12 cellular contexts compared by ENCODE assay signal in the genomic region with DNA sequence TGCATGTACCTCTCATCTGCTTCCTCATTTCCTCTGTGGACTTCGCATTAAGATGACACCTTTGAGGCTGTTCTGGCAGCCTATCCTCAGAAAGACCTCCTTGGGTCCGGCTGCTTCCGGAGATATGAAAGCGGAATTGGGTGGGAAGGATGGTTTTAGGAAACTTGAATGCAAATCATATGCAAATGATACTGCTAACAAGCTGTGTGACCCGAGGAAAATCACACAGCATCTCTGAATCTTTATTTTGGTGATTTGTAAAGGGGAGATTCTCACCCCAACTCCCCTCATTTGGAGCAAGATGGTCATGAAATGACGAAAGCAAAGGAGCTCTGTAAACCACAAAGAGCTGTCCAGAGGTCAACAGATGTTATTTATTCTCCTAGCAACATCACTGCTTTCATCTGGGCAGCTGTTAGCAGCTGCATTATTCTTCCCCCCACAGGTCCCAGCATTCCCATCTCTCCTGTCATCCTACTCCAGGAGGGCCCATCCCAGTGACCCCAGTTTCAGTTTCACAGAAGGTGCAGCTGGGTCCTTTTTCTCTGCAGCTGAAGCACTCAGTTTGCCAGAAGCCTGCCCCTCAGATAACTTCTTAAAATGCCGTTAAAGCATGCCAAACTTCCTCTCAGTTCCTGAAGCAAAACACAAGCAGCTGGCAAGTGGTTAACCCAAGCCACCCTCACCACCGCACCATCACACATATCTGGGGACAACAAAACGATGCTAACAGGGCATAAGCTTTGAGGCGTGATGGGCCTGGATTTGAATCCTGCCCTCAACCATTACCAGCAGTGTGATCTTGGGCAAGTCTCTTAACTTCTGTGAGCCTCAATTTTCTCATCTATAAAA.
DNase-seq lines count a peak whose midpoint lies in the region; ATAC-seq and TF ChIP-seq lines count a peak whose summit lies in the region.
"Had no signal": no experiment of that assay in that cellular context is flagged by ENCODE, and none has a peak within 500 bp of the region (broad histone marks: within the 10 kb centered on the region; RNA-seq: fewer than 3 reads in every experiment).

No MANE protein-coding gene starts in this region.

- no peaks in the 10 kb centered on the region for H3K9me3 ChIP-seq in AG04450 (ENCODE audit: control insufficient read depth, insufficient read depth, low read length)
- H3K9me3 ChIP-seq: A549 had no signal

- TF ChIP-seq CTCF in AG04450 (IDR thresholded peaks at IDR 0.05; ENCODE audit: low read depth, low read length) (no peak), GM10248 (IDR thresholded peaks at IDR 0.05; ENCODE audit: control extremely low read depth, extremely low read depth, low read depth, missing control alignments) (no peak)

- ATAC-seq in GM19463 (IDR thresholded peaks at IDR 0.05; ENCODE audit: unreplicated experiment), result peak; percentile 66
- ATAC-seq: A549; activated T-helper 17 cell treated with anti-CD3 and anti-CD28 coated beads, Interleukin-2, amount 50 U/mL, for 72 hours had no signal

- no peak overlapping the region for H3K27ac ChIP-seq in AG04450 (ENCODE audit: low read depth, low read length)
- H3K27ac ChIP-seq: A549 had no signal

- CTCF ChIA-PET in AG04450 (lab: Charles Lee) (no interaction called here), GM10248 (lab: Yijun Ruan, JAX) (interaction anchor here (0.9 to 1.3 kb wide), 5 partner anchors 13 to 40 kb away, joined by 3 to 4 read pairs (median 3); no protein-coding TSS in a partner anchor)

- H3K27me3 ChIP-seq in AG04450 (ENCODE audit: control insufficient read depth, insufficient read depth, low read length), result peaks cover 5% of the 10 kb centered on the region

- H3K4me3 ChIP-seq in AG04450 (ENCODE audit: low read depth, low read length), result no peak overlapping the region
- H3K4me3 ChIP-seq: A549 had no signal

- DNase-seq in AG04450 (ENCODE audit: low read depth, low spot score) (peak; percentile 18), KG1 (lab: John Stamatoyannopoulos, UW) (peak; percentile 11), fibroblast of gingiva (ENCODE audit: low read depth) (peak; percentile 91), NCI-H1930 (lab: John Stamatoyannopoulos, UW) (no peak), cardiac septum (ENCODE audit: low spot score) (no peak), DMS114 treated with DMSO at 0.1 percent for 48 hours (lab: John Stamatoyannopoulos, UW; ENCODE audit: unreplicated experiment) (no peak), GM10248 (ENCODE audit: extremely low spot score) (no peak)
- DNase-seq: GDM1, NCI-H1436 treated with DMSO at 0.1 percent for 48 hours had no signal

- intact Hi-C loops in cardiac septum (cut with DNase I), result no loop called here

- POLR2A ChIA-PET in AG04450 (lab: Yijun Ruan, JAX), result no interaction called here
- POLR2A ChIA-PET in GM10248 (lab: Yijun Ruan, JAX), result no interaction called here

Comparison
In these comparisons a context has a peak if more than half of its experiments do, and no peak if none do; other contexts are left out.
1. DNase-seq: peak in AG04450 (single experiment), KG1 (single experiment) and fibroblast of gingiva (single experiment); none in NCI-H1930 (0 of 2), cardiac septum (single experiment), DMS114 treated with DMSO at 0.1 percent for 48 hours (single experiment) and GM10248 (single experiment).